In the genomic region with DNA sequence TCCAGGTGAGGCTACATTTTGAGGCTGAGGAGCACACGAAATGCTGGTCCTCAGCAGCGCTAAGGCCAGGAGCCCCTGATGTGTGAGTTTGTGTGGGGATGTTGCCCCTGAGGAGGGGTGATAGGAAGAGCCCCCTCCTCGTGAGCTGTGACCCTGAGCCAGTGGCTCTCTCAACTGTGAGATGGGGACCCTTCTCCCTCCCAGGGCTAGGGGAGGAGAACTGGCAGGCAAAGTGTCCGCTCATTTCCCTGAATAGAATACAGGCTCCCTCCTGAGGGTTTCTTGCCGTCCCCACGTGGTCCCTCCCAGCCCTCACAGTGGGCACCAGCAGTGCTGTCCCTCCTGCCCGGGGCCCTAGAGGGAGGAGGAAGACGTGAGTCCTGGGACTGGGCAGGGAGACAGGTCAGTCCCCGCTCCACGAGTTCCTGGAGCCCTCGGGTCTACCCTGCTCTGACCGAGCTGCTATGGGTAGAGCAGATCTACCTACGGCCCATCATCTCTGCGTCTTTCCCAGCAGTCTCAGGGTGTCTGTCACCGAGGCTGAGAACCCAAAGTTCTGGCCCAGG, we compare ENCODE assay signal across 1 cellular context.
TF ChIP-seq lines count a peak whose summit lies in the region.

No MANE protein-coding gene starts in this region.

TF ChIP-seq in WTC11, 78 proteins besides CTCF, POLR2A, EP300 and RAD21 (continued from another document):
- TF ChIP-seq CREM (CRISPR knock-in tag; IDR thresholded peaks at IDR 0.05) = no peak
